ENCODE assay signal across 1 cellular context in genomic region chr5:72949481-72949880, GRCh38.
TF ChIP-seq lines count a peak whose summit lies in the region.

No MANE protein-coding gene starts in this region.

TF ChIP-seq in HepG2, 621 proteins besides CTCF, POLR2A, EP300 and RAD21:
- TF ChIP-seq ZNF841 (CRISPR knock-in tag; IDR thresholded peaks at IDR 0.05; ENCODE audit: borderline replicate concordance) (no peak), ZNF362 (CRISPR knock-in tag; IDR thresholded peaks at IDR 0.05; ENCODE audit: borderline replicate concordance) (no peak), ADNP (CRISPR knock-in tag; IDR thresholded peaks at IDR 0.05) (no peak), TARDBP (CRISPR knock-in tag; IDR thresholded peaks at IDR 0.05) (no peak), RORA (CRISPR knock-in tag; IDR thresholded peaks at IDR 0.05) (no peak), RFX1 (IDR thresholded peaks at IDR 0.05) (no peak), ELF3 (CRISPR knock-in tag; IDR thresholded peaks at IDR 0.05) (no peak), RCOR2 (CRISPR knock-in tag; IDR thresholded peaks at IDR 0.05) (no peak)
